ENCODE assay signal across 8 cellular contexts in genomic region chr21:43893536-43894205, GRCh38. TPM values are rescaled to one million over a fixed set of nuclear protein-coding genes. Genes with fewer than 3 reads are reported as not detected.
A peak's percentile ranks its signal among the peaks of the same experiment; 100 is the strongest.
DNase-seq lines count a peak whose midpoint lies in the region; ATAC-seq and TF ChIP-seq lines count a peak whose summit lies in the region.

No MANE protein-coding gene starts in this region.

- DNase-seq in GDM1 (lab: John Stamatoyannopoulos, UW) = peak; percentile 47
- DNase-seq in activated CD8-positive, alpha-beta T cell treated with anti-CD3 and anti-CD28 coated beads for 36 hours = peak; percentile 68
- peak; percentile 55 for DNase-seq in mesenteric fat pad (ENCODE audit: low spot score)
- DNase-seq in anterior cingulate cortex (lab: John Stamatoyannopoulos, UW) = no peak
- DNase-seq in body of pancreas = no peak
- no peak for DNase-seq in AG08395 (ENCODE audit: low spot score)

- H3K4me1 ChIP-seq in body of pancreas = no peaks in the 10 kb centered on the region

- ATAC-seq in GM21576 (IDR thresholded peaks at IDR 0.05; ENCODE audit: unreplicated experiment) = peak; percentile 67
- peak; percentile 92 for ATAC-seq in activated CD8-positive, alpha-beta T cell treated with anti-CD3 and anti-CD28 coated beads for 36 hours
- ATAC-seq in body of pancreas = no peak
- ATAC-seq in HG02571 (IDR thresholded peaks at IDR 0.05; ENCODE audit: unreplicated experiment) = no peak

- intact Hi-C loops in activated CD8-positive, alpha-beta T cell treated with anti-CD3 and anti-CD28 coated beads for 36 hours (cut with micrococcal nuclease) = no loop called here
- intact Hi-C loops in body of pancreas (cut with DNase I) = no loop called here

- no peaks in the 10 kb centered on the region for H3K27me3 Mint-ChIP-seq in activated CD8-positive, alpha-beta T cell treated with anti-CD3 and anti-CD28 coated beads for 36 hours

- WGBS in body of pancreas, 2 donors = 63 to 79% methylated on average over 19 of the region's 19 CpGs

- no peaks in the 10 kb centered on the region for H3K36me3 ChIP-seq in body of pancreas (replicated peaks in 1 of 2; ENCODE audit: insufficient read depth in 1 of 2, low read depth in 2 of 2)

- peaks cover 2% of the 10 kb centered on the region for H3K9me3 Mint-ChIP-seq in activated CD8-positive, alpha-beta T cell treated with anti-CD3 and anti-CD28 coated beads for 36 hours

- H3K4me1 Mint-ChIP-seq in activated CD8-positive, alpha-beta T cell treated with anti-CD3 and anti-CD28 coated beads for 36 hours (ENCODE audit: low read depth) = peaks cover 45% of the 10 kb centered on the region

- no peak for TF ChIP-seq POLR2A in body of pancreas (IDR thresholded peaks at IDR 0.05)

- POLR2A ChIA-PET in activated CD8-positive, alpha-beta T cell treated with anti-CD3 and anti-CD28 coated beads for 36 hours (lab: Charles Lee) = interaction anchor here (0.7 to 1.9 kb wide), 15 partner anchors 10 to 118 kb away, joined by 3 to 8 read pairs (median 3); partner anchors contain the start of gene TRAPPC10

- no peak overlapping the region for H3K4me3 ChIP-seq in body of pancreas

- H3K4me3 Mint-ChIP-seq in activated CD8-positive, alpha-beta T cell treated with anti-CD3 and anti-CD28 coated beads for 36 hours = peak overlapping the region; percentile 60

- CTCF ChIA-PET in activated CD8-positive, alpha-beta T cell treated with anti-CD3 and anti-CD28 coated beads for 36 hours (lab: Charles Lee) = interaction anchor here (0.6 to 2.2 kb wide), 8 partner anchors 18 to 404 kb away, joined by 3 to 8 read pairs (median 4); no protein-coding TSS in a partner anchor

- H3K27me3 ChIP-seq in body of pancreas = no peaks in the 10 kb centered on the region

- peaks cover 32% of the 10 kb centered on the region for H3K36me3 Mint-ChIP-seq in activated CD8-positive, alpha-beta T cell treated with anti-CD3 and anti-CD28 coated beads for 36 hours (ENCODE audit: low read depth)

- H3K27ac ChIP-seq in body of pancreas = no peak overlapping the region

- no peak for TF ChIP-seq CTCF in activated CD8-positive, alpha-beta T cell treated with anti-CD3 and anti-CD28 coated beads for 36 hours (IDR thresholded peaks at IDR 0.05)
- no peak for TF ChIP-seq CTCF in body of pancreas (IDR thresholded peaks at IDR 0.05)

- H3K9me3 ChIP-seq in body of pancreas = no peaks in the 10 kb centered on the region

- peak overlapping the region; percentile 76 for H3K27ac Mint-ChIP-seq in activated CD8-positive, alpha-beta T cell treated with anti-CD3 and anti-CD28 coated beads for 36 hours

RNA-seq across cellular contexts. Expression of gene AGPAT3, which starts 28.6 kb away (rescaled TPM):
- 10 to 100 TPM; 59.3 to 62.2 TPM for total RNA-seq in activated CD8-positive, alpha-beta T cell treated with anti-CD3 and anti-CD28 coated beads for 36 hours
- total RNA-seq in mesenteric fat pad = 79.2 TPM
- total RNA-seq in body of pancreas = 10 to 100 TPM; 21.8 to 39.2 TPM

Comparison
In these comparisons a context has a peak if more than half of its experiments do, and no peak if none do; other contexts are left out.
1. DNase-seq: peak in GDM1 (single experiment), activated CD8-positive, alpha-beta T cell treated with anti-CD3 and anti-CD28 coated beads for 36 hours (single experiment) and mesenteric fat pad (single experiment); none in anterior cingulate cortex (0 of 58), body of pancreas (0 of 4) and AG08395 (single experiment).
2. ATAC-seq: peak in GM21576 (single experiment) and activated CD8-positive, alpha-beta T cell treated with anti-CD3 and anti-CD28 coated beads for 36 hours (single experiment); none in body of pancreas (single experiment) and HG02571 (single experiment).